9 cellular contexts compared by ENCODE assay signal in the genomic region with DNA sequence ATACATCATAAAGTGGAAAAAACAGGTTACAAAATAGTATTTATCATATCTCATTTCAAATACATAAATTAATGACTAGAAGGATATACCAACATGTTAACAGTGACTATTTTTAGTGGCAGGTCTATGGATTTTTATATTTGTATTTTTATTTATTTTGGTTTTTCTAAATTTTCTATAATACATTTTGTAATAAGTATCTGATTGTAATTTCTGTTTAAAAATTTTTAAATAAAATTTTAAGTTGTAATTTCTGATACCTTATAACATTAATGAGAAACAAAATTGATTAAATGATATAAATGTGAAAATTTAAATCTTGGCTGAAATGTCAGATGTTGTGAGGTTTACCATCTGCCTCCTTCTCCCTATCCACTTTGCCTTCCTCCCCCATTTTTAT. TPM values are rescaled to one million over a fixed set of nuclear protein-coding genes. Genes with fewer than 3 reads are reported as not detected.
A peak's percentile ranks its signal among the peaks of the same experiment; 100 is the strongest.
DNase-seq lines count a peak whose midpoint lies in the region; ATAC-seq and TF ChIP-seq lines count a peak whose summit lies in the region.
"Had no signal": no experiment of that assay in that cellular context is flagged by ENCODE, and none has a peak within 500 bp of the region (broad histone marks: within the 10 kb centered on the region; RNA-seq: fewer than 3 reads in every experiment).

No MANE protein-coding gene starts in this region.

- peaks cover 61% of the 10 kb centered on the region for H3K79me2 ChIP-seq in Karpas-422 (ENCODE audit: low read length)

- no peak overlapping the region for H2AFZ ChIP-seq in Karpas-422 (ENCODE audit: low read length)

- peak overlapping the region in 7 of 8 donors; percentile 53 to 99 (median 73) for H3K4me3 Mint-ChIP-seq in CD4-positive, alpha-beta memory T cell
- peak overlapping the region in 9 of 10 donors; percentile 30 to 100 (median 99) for H3K4me3 Mint-ChIP-seq in naive thymus-derived CD8-positive, alpha-beta T cell

- H3K27ac ChIP-seq in CD4-positive, alpha-beta memory T cell (ENCODE audit: low read depth, low read length), result peak overlapping the region; percentile 95
- H3K27ac ChIP-seq in Karpas-422 (ENCODE audit: low read length) (no peak overlapping the region), brain microvascular endothelial cell (no peak overlapping the region), tibial nerve (no peak overlapping the region)

- no peaks in the 10 kb centered on the region for H3K9me2 ChIP-seq in Karpas-422 (replicated peaks; ENCODE audit: insufficient read depth, low read length)

- TF ChIP-seq POLR2A in tibial nerve (IDR thresholded peaks at IDR 0.05), result no peak

- POLR2A ChIA-PET in CD4-positive, alpha-beta memory T cell (lab: Charles Lee; ENCODE audit: partially characterized antibody), result interaction anchor here (1.2 kb wide), 1 partner anchor 80 kb away, joined by 3 read pairs; the partner anchor contains the start of gene TAF1
- POLR2A ChIA-PET in naive thymus-derived CD8-positive, alpha-beta T cell (lab: Charles Lee), result interaction anchor here (1.0 kb wide), 1 partner anchor 81 kb away, joined by 3 read pairs; no protein-coding TSS in a partner anchor

- H3K36me3 ChIP-seq in CD4-positive, alpha-beta memory T cell (ENCODE audit: insufficient read depth, low read length), result peaks cover 6% of the 10 kb centered on the region
- H3K36me3 ChIP-seq in Karpas-422 (ENCODE audit: insufficient read depth, low read length) (peaks cover 23% of the 10 kb centered on the region; the same call in 1 of the 2 replicates), brain microvascular endothelial cell (replicated peaks) (peaks cover 3% of the 10 kb centered on the region), tibial nerve (peaks cover 0 to 4% (median 0%) of the 10 kb centered on the region in 3 donors)

- no peak for DNase-seq in CD4-positive, alpha-beta memory T cell
- no peak for DNase-seq in Karpas-422
- DNase-seq in brain microvascular endothelial cell, result no peak
- DNase-seq in naive thymus-derived CD8-positive, alpha-beta T cell, result no peak
- no peak for DNase-seq in NCI-H446 (lab: John Stamatoyannopoulos, UW)
- DNase-seq in NCI-H2107 treated with DMSO at 0.1 percent for 48 hours (lab: John Stamatoyannopoulos, UW; ENCODE audit: unreplicated experiment), result no peak
- DNase-seq in tibial nerve (ENCODE audit: low spot score in 2 of 2), result no peak
- DNase-seq in GM20000 (ENCODE audit: low spot score), result no peak
- DNase-seq: small intestine had no signal

- no peak for TF ChIP-seq EP300 in tibial nerve (IDR thresholded peaks at IDR 0.05)

- H3K9ac ChIP-seq in Karpas-422 (ENCODE audit: low read length), result no peak overlapping the region

- H3K9me3 ChIP-seq in CD4-positive, alpha-beta memory T cell (ENCODE audit: control insufficient read depth in 1 of 2, low read length in 2 of 2), result no peaks in the 10 kb centered on the region
- no peaks in the 10 kb centered on the region for H3K9me3 ChIP-seq in Karpas-422 (ENCODE audit: low read length)
- H3K9me3 ChIP-seq in tibial nerve, result no peaks in the 10 kb centered on the region

- H3K9me3 Mint-ChIP-seq in CD4-positive, alpha-beta memory T cell, result no peaks in the 10 kb centered on the region
- no peaks in the 10 kb centered on the region for H3K9me3 Mint-ChIP-seq in naive thymus-derived CD8-positive, alpha-beta T cell

- H3K27ac Mint-ChIP-seq in CD4-positive, alpha-beta memory T cell, result peak overlapping the region in 4 of 7 donors; percentile 8 to 99 (median 42)
- peak overlapping the region in 1 of 10 donors; percentile 41 for H3K27ac Mint-ChIP-seq in naive thymus-derived CD8-positive, alpha-beta T cell

- H4K20me1 ChIP-seq in Karpas-422 (ENCODE audit: insufficient read depth, low read depth, low read length), result peaks cover 5% of the 10 kb centered on the region; the same call in 1 of the 2 replicates

- intact Hi-C loops in CD4-positive, alpha-beta memory T cell (cut with micrococcal nuclease), result no loop called here

- no peak for TF ChIP-seq CTCF in brain microvascular endothelial cell (IDR thresholded peaks at IDR 0.05; ENCODE audit: low read depth, low read length, missing control alignments)
- no peak for TF ChIP-seq CTCF in tibial nerve (IDR thresholded peaks at IDR 0.05)
- TF ChIP-seq CTCF in GM20000 (IDR thresholded peaks at IDR 0.05; ENCODE audit: extremely low read depth, missing control alignments), result no peak

- ATAC-seq in naive thymus-derived CD8-positive, alpha-beta T cell, result no peak

- no peaks in the 10 kb centered on the region for H3K27me3 Mint-ChIP-seq in CD4-positive, alpha-beta memory T cell
- no peaks in the 10 kb centered on the region for H3K27me3 Mint-ChIP-seq in naive thymus-derived CD8-positive, alpha-beta T cell

- in situ Hi-C loops in brain microvascular endothelial cell (cut with HindIII; ENCODE audit: low pct_ligation_motif_present, low sequenced_read_pairs), result no loop called here

- peaks cover 43% of the 10 kb centered on the region for H3K4me1 ChIP-seq in CD4-positive, alpha-beta memory T cell (ENCODE audit: insufficient read depth, low read length)
- H3K4me1 ChIP-seq in Karpas-422 (ENCODE audit: low read length), result peaks cover 23% of the 10 kb centered on the region
- peaks cover 0 to 42% (median 6%) of the 10 kb centered on the region in 4 donors for H3K4me1 ChIP-seq in tibial nerve

- CTCF ChIA-PET in CD4-positive, alpha-beta memory T cell (lab: Charles Lee; ENCODE audit: partially characterized antibody), result no interaction called here

- H3K27me3 ChIP-seq in CD4-positive, alpha-beta memory T cell (ENCODE audit: insufficient read depth, low read length), result no peaks in the 10 kb centered on the region
- H3K27me3 ChIP-seq in Karpas-422 (ENCODE audit: low read length) (no peaks in the 10 kb centered on the region), brain microvascular endothelial cell (replicated peaks) (no peaks in the 10 kb centered on the region), tibial nerve (no peaks in the 10 kb centered on the region)

- peak overlapping the region; percentile 89 for H3K4me2 ChIP-seq in Karpas-422 (ENCODE audit: low read depth, low read length, poor library complexity, severe bottlenecking)

- peaks cover 0 to 25% of the 10 kb centered on the region in 2 donors for H3K36me3 Mint-ChIP-seq in CD4-positive, alpha-beta memory T cell
- H3K36me3 Mint-ChIP-seq in naive thymus-derived CD8-positive, alpha-beta T cell, result peaks cover 0 to 31% (median 0%) of the 10 kb centered on the region in 3 donors

- no peak overlapping the region for H3K4me3 ChIP-seq in CD4-positive, alpha-beta memory T cell (ENCODE audit: low read length in 2 of 2)
- H3K4me3 ChIP-seq in Karpas-422 (ENCODE audit: low read length) (peak overlapping the region; percentile 89; the same call in 1 of the 2 replicates), brain microvascular endothelial cell (ENCODE audit: low read depth, low read length) (peak overlapping the region; percentile 77), tibial nerve (no peak overlapping the region)

- H3K4me1 Mint-ChIP-seq in CD4-positive, alpha-beta memory T cell, result peaks cover 13 to 47% (median 17%) of the 10 kb centered on the region in 4 donors
- H3K4me1 Mint-ChIP-seq in naive thymus-derived CD8-positive, alpha-beta T cell, result peaks cover 4 to 40% (median 19%) of the 10 kb centered on the region in 4 donors

RNA-seq across cellular contexts. Expression of gene NONO, which starts 2.5 kb away (rescaled TPM):
- 100 to 1,000 TPM; 300 to 314 TPM for total RNA-seq in CD4-positive, alpha-beta memory T cell
- polyA plus RNA-seq in CD4-positive, alpha-beta memory T cell, result 100 to 1,000 TPM; 163 to 182 TPM
- total RNA-seq in Karpas-422 (2014; rRNA removed; shearing (Covaris generic); ENCODE audit: low replicate concordance), result 335 and 360 TPM in 2 replicates
- total RNA-seq in naive thymus-derived CD8-positive, alpha-beta T cell, result 100 to 1,000 TPM; 372 to 387 TPM
- 100 to 1,000 TPM; 177 to 199 (median 193) TPM for polyA plus RNA-seq in naive thymus-derived CD8-positive, alpha-beta T cell
- total RNA-seq in tibial nerve, result 100 to 1,000 TPM; 180 to 247 (median 218) TPM

RNA-seq across cellular contexts. Expression of gene ITGB1BP2, which starts 15.6 kb away (rescaled TPM):
- total RNA-seq in CD4-positive, alpha-beta memory T cell, result 1 to 10 TPM; 3.5 TPM
- polyA plus RNA-seq in CD4-positive, alpha-beta memory T cell, result not detected
- 2.7 and 3.8 TPM in 2 replicates for total RNA-seq in Karpas-422 (2014; rRNA removed; shearing (Covaris generic); ENCODE audit: low replicate concordance)
- 1 to 10 TPM; 5.8 to 6.7 TPM for total RNA-seq in naive thymus-derived CD8-positive, alpha-beta T cell
- polyA plus RNA-seq in naive thymus-derived CD8-positive, alpha-beta T cell, result not detected
- total RNA-seq in tibial nerve, result 10 to 100 TPM in 2 of 4 donors, 1 to 10 TPM in 1, under 1 TPM in 1; 0.66 to 20.1 (median 6.2) TPM

RNA-seq across cellular contexts. Expression of gene ZMYM3, which starts 32.0 kb away (rescaled TPM):
- total RNA-seq in CD4-positive, alpha-beta memory T cell, result 10 to 100 TPM; 28.0 to 28.2 TPM
- polyA plus RNA-seq in CD4-positive, alpha-beta memory T cell, result 1 to 10 TPM; 5.8 to 6.0 TPM
- 28.3 and 29.1 TPM in 2 replicates for total RNA-seq in Karpas-422 (2014; rRNA removed; shearing (Covaris generic); ENCODE audit: low replicate concordance)
- 10 to 100 TPM; 35.3 to 36.0 TPM for total RNA-seq in naive thymus-derived CD8-positive, alpha-beta T cell
- 1 to 10 TPM; 4.8 to 6.5 (median 5.0) TPM for polyA plus RNA-seq in naive thymus-derived CD8-positive, alpha-beta T cell
- 10 to 100 TPM; 13.2 to 21.0 (median 17.4) TPM for total RNA-seq in tibial nerve

Comparison
In these comparisons a context has a peak if more than half of its experiments do, and no peak if none do; other contexts are left out.
1. H3K4me3 ChIP-seq: peak in Karpas-422 (single experiment) and brain microvascular endothelial cell (single experiment); none in CD4-positive, alpha-beta memory T cell (0 of 2) and tibial nerve (0 of 4).